In genomic region chr2:135820003-135820618, GRCh38 we compare ENCODE assay signal across 9 cellular contexts. TPM values are rescaled to one million over a fixed set of nuclear protein-coding genes. Genes with fewer than 3 reads are reported as not detected.
DNase-seq lines count a peak whose midpoint lies in the region; ATAC-seq and TF ChIP-seq lines count a peak whose summit lies in the region.
"Had no signal": no experiment of that assay in that cellular context is flagged by ENCODE, and none has a peak within 500 bp of the region (broad histone marks: within the 10 kb centered on the region; RNA-seq: fewer than 3 reads in every experiment).

No MANE protein-coding gene starts in this region.

- no peak overlapping the region for H2BK12ac ChIP-seq in mesenchymal stem cell (ENCODE audit: low read length in 2 of 2)

- 67% methylated on average over 9 of the region's 9 CpGs for WGBS in mesenchymal stem cell

- H3K27me3 Mint-ChIP-seq in progenitor cell of endocrine pancreas: peaks cover 4% of the 10 kb centered on the region

- peak overlapping the region; percentile 31 for H3K4me2 ChIP-seq in mesenchymal stem cell (ENCODE audit: low read length, poor library complexity, severe bottlenecking)

- H3K27ac ChIP-seq in mesenchymal stem cell (ENCODE audit: low read length, poor library complexity, severe bottlenecking) (no peak overlapping the region), coronary artery (no peak overlapping the region)

- H3K14ac ChIP-seq in mesenchymal stem cell (ENCODE audit: low read length in 2 of 2): no peak overlapping the region

- no peak overlapping the region for H3K4me3 Mint-ChIP-seq in progenitor cell of endocrine pancreas (ENCODE audit: low read depth)
- H3K4me3 Mint-ChIP-seq: neural crest cell had no signal

- H3K4ac ChIP-seq in mesenchymal stem cell (ENCODE audit: low read depth in 1 of 2, low read length in 2 of 2): no peak overlapping the region

- H4K8ac ChIP-seq in mesenchymal stem cell (ENCODE audit: low read length): no peak overlapping the region

- H2BK15ac ChIP-seq in mesenchymal stem cell (ENCODE audit: low read depth, poor library complexity, severe bottlenecking): no peak overlapping the region

- TF ChIP-seq CTCF in progenitor cell of endocrine pancreas (IDR thresholded peaks at IDR 0.05; ENCODE audit: unreplicated experiment): no peak
- TF ChIP-seq CTCF in coronary artery (IDR thresholded peaks at IDR 0.05): no peak

- no peak overlapping the region for H2BK5ac ChIP-seq in mesenchymal stem cell (ENCODE audit: low read depth, low read length, poor library complexity, severe bottlenecking)

- no peak overlapping the region for H3K9ac ChIP-seq in mesenchymal stem cell (ENCODE audit: low read length)

- peaks cover 0 to 2% of the 10 kb centered on the region in 2 experiments for H3K27me3 ChIP-seq in mesenchymal stem cell (ENCODE audit: control insufficient read depth in 1 of 2, insufficient read depth in 1 of 2, low read length in 2 of 2)

- no peak overlapping the region for H2AFZ ChIP-seq in mesenchymal stem cell (ENCODE audit: low read depth, low read length)

- H3K4me3 ChIP-seq in mesenchymal stem cell (ENCODE audit: insufficient read depth in 1 of 2, low read depth in 1 of 2, low read length in 2 of 2) (no peak overlapping the region), coronary artery (no peak overlapping the region)

- peak; percentile 29 for DNase-seq in activated CD4-positive, alpha-beta T cell treated with anti-CD3 and anti-CD28 coated beads, Interleukin-2, amount 50 U/mL, for 1 hour
- DNase-seq in mesenchymal stem cell: no peak
- DNase-seq in NCI-H446 treated with DMSO at 0.1 percent for 48 hours (lab: John Stamatoyannopoulos, UW): no peak
- DNase-seq in GF-D8 (lab: John Stamatoyannopoulos, UW): no peak
- no peak for DNase-seq in progenitor cell of endocrine pancreas (ENCODE audit: low spot score, unreplicated experiment)
- DNase-seq in coronary artery (ENCODE audit: low spot score): no peak

- no peaks in the 10 kb centered on the region for H3K36me3 Mint-ChIP-seq in progenitor cell of endocrine pancreas (ENCODE audit: insufficient read depth)

- no peak overlapping the region for H2BK120ac ChIP-seq in mesenchymal stem cell (ENCODE audit: low read depth, low read length)

- H3K79me1 ChIP-seq in mesenchymal stem cell (replicated peaks; ENCODE audit: low read length, poor library complexity, severe bottlenecking): no peaks in the 10 kb centered on the region

- H3K18ac ChIP-seq in mesenchymal stem cell (ENCODE audit: low read depth in 1 of 2, low read length in 2 of 2): no peak overlapping the region

- H3K36me3 ChIP-seq in mesenchymal stem cell (ENCODE audit: control insufficient read depth in 1 of 2, insufficient read depth in 2 of 2, low read depth in 1 of 2, low read length in 2 of 2): no peaks in the 10 kb centered on the region

- peaks cover 11% of the 10 kb centered on the region for H3K9me3 ChIP-seq in mesenchymal stem cell (ENCODE audit: control insufficient read depth, low read length)

- H3K4me1 ChIP-seq in mesenchymal stem cell (ENCODE audit: control insufficient read depth, insufficient read depth, low read depth, low read length): peaks cover 16% of the 10 kb centered on the region

- no peak overlapping the region for H3K23ac ChIP-seq in mesenchymal stem cell (ENCODE audit: low read length in 2 of 2)

- H3K27ac Mint-ChIP-seq in progenitor cell of endocrine pancreas: no peak overlapping the region

- H3K4me1 Mint-ChIP-seq in progenitor cell of endocrine pancreas (ENCODE audit: low read depth): no peaks in the 10 kb centered on the region
- H3K4me1 Mint-ChIP-seq: neural crest cell had no signal

- ATAC-seq in GM19463 (IDR thresholded peaks at IDR 0.05; ENCODE audit: unreplicated experiment): peak; percentile 82
- ATAC-seq in HG03442 (IDR thresholded peaks at IDR 0.05; ENCODE audit: unreplicated experiment): peak; percentile 92

- no peak overlapping the region for H2AK5ac ChIP-seq in mesenchymal stem cell (ENCODE audit: low read length, severe bottlenecking)

- H4K91ac ChIP-seq in mesenchymal stem cell (ENCODE audit: low read length): no peak overlapping the region

- H3K9me3 Mint-ChIP-seq in progenitor cell of endocrine pancreas (ENCODE audit: low read depth): peaks cover 8% of the 10 kb centered on the region

RNA-seq across cellular contexts. Expression of gene LCT, which starts 16.9 kb away (rescaled TPM):
- polyA plus RNA-seq in mesenchymal stem cell (2013, experiment 1 of 2): not detected
- polyA plus RNA-seq in mesenchymal stem cell (2013, experiment 2 of 2): not detected
- 0.19 TPM in 1 of 2 replicates, not detected in the other for total RNA-seq in progenitor cell of endocrine pancreas

RNA-seq across cellular contexts. Expression of gene MCM6, which starts 56.1 kb away (rescaled TPM):
- polyA plus RNA-seq in mesenchymal stem cell (2013, experiment 1 of 2): 9.1 TPM
- polyA plus RNA-seq in mesenchymal stem cell (2013, experiment 2 of 2): 9.2 TPM
- total RNA-seq in progenitor cell of endocrine pancreas: 51.9 and 52.3 TPM in 2 replicates
